In genomic region chr2:159286709-159287441, GRCh38 we compare ENCODE assay signal across 8 cellular contexts. TPM values are rescaled to one million over a fixed set of nuclear protein-coding genes. Genes with fewer than 3 reads are reported as not detected.
DNase-seq lines count a peak whose midpoint lies in the region; ATAC-seq and TF ChIP-seq lines count a peak whose summit lies in the region.

No MANE protein-coding gene starts in this region.

- peak overlapping the region; percentile 94 for H3K27ac ChIP-seq in left ventricle myocardium inferior (replicated peaks)
- peak overlapping the region; percentile 94 to 95 for H3K27ac ChIP-seq in prostate gland
- H3K27ac ChIP-seq in urinary bladder (ENCODE audit: low read depth) = peak overlapping the region; percentile 81

- H3K9me3 ChIP-seq in left ventricle myocardium inferior (replicated peaks) = no peaks in the 10 kb centered on the region
- no peaks in the 10 kb centered on the region for H3K9me3 ChIP-seq in prostate gland

- peaks cover 31% of the 10 kb centered on the region for H3K4me1 ChIP-seq in left ventricle myocardium inferior
- no peaks in the 10 kb centered on the region for H3K4me1 ChIP-seq in prostate gland (replicated peaks)
- no peaks in the 10 kb centered on the region for H3K4me1 ChIP-seq in urinary bladder (ENCODE audit: insufficient read depth)

- peak; percentile 87 for ATAC-seq in HG02870 (IDR thresholded peaks at IDR 0.05; ENCODE audit: unreplicated experiment)

- peak; percentile 70 for TF ChIP-seq POLR2A in prostate gland (IDR thresholded peaks at IDR 0.05)

- H3K36me3 ChIP-seq in left ventricle myocardium inferior (peaks cover 8% of the 10 kb centered on the region), prostate gland (no peaks in the 10 kb centered on the region), urinary bladder (ENCODE audit: insufficient read depth) (no peaks in the 10 kb centered on the region)

- H3K4me3 ChIP-seq in left ventricle myocardium inferior (peak overlapping the region; percentile 94), prostate gland (peak overlapping the region; percentile 91 to 98), urinary bladder (ENCODE audit: low read depth, low read length) (peak overlapping the region; percentile 59)

- in situ Hi-C loops in GM13977 (cut with MboI; ENCODE audit: low pct_unique_long_range_greater_than_20kb, low sequenced_read_pairs, unreplicated experiment) = no loop called here

- H3K27me3 ChIP-seq in left ventricle myocardium inferior (ENCODE audit: low read depth) = no peaks in the 10 kb centered on the region
- no peaks in the 10 kb centered on the region for H3K27me3 ChIP-seq in prostate gland (replicated peaks; ENCODE audit: insufficient read depth)

- no peak for TF ChIP-seq CTCF in GM13977 (IDR thresholded peaks at IDR 0.05; ENCODE audit: extremely low read depth, insufficient read depth, missing control alignments)
- TF ChIP-seq CTCF in left ventricle myocardium inferior (IDR thresholded peaks at IDR 0.05; ENCODE audit: borderline replicate concordance) = no peak
- TF ChIP-seq CTCF in prostate gland (IDR thresholded peaks at IDR 0.05) = no peak

- DNase-seq in GM13977 (ENCODE audit: low spot score) = peak; percentile 98
- peak; percentile 73 for DNase-seq in NCI-H146 treated with DMSO at 0.1 percent for 48 hours (lab: John Stamatoyannopoulos, UW; ENCODE audit: unreplicated experiment)
- peak; percentile 94 to 99 (median 97) for DNase-seq in T-helper 1 cell
- DNase-seq in amniotic stem cell (lab: John Stamatoyannopoulos, UW) = peak; percentile 94
- DNase-seq in left ventricle myocardium inferior = peak; percentile 99
- peak; percentile 99 for DNase-seq in prostate gland (ENCODE audit: low spot score)

- WGBS in prostate gland = under 1% methylated on average over 47 of the region's 50 CpGs
- WGBS in urinary bladder = 1% methylated on average over 50 of the region's 50 CpGs

- intact Hi-C loops in left ventricle myocardium inferior (cut with micrococcal nuclease) = no loop called here
- intact Hi-C loops in prostate gland (cut with DNase I) = loop anchor here (2.0 kb wide), 1 partner anchor 84 kb away; no protein-coding TSS in a partner anchor

RNA-seq across cellular contexts. Expression of gene WDSUB1, which starts 0.4 kb away (rescaled TPM):
- total RNA-seq in left ventricle myocardium inferior = 11.4 TPM
- 10 to 100 TPM; 10.4 to 10.8 TPM for total RNA-seq in prostate gland
- total RNA-seq in urinary bladder = 17.6 TPM
- 8.3 TPM for polyA plus RNA-seq in urinary bladder

Comparison
In these comparisons a context has a peak if more than half of its experiments do, and no peak if none do; other contexts are left out.
1. Peak in every context shown above with its lines: DNase-seq, ATAC-seq, H3K4me3 ChIP-seq and H3K27ac ChIP-seq.